In genomic region chr9:87812375-87813118, GRCh38 we compare ENCODE assay signal across 7 cellular contexts.
A peak's percentile ranks its signal among the peaks of the same experiment; 100 is the strongest.
DNase-seq lines count a peak whose midpoint lies in the region; ATAC-seq and TF ChIP-seq lines count a peak whose summit lies in the region.

No MANE protein-coding gene starts in this region.

- H3K36me3 ChIP-seq in GM06990 (ENCODE audit: control insufficient read depth, insufficient read depth, low read length) (no peaks in the 10 kb centered on the region), MM.1S (replicated peaks; ENCODE audit: insufficient read depth, low read length) (no peaks in the 10 kb centered on the region), left lung (no peaks in the 10 kb centered on the region)

- H3K9ac ChIP-seq in MM.1S (ENCODE audit: low read length) = no peak overlapping the region

- H3K27me3 ChIP-seq in GM06990 (replicated peaks; ENCODE audit: control insufficient read depth, insufficient read depth, low read length) (no peaks in the 10 kb centered on the region; the same call in 1 of the 2 replicates), MM.1S (replicated peaks; ENCODE audit: insufficient read depth, low read length) (no peaks in the 10 kb centered on the region), left lung (no peaks in the 10 kb centered on the region)

- no peak overlapping the region for H3K27ac ChIP-seq in MM.1S (ENCODE audit: low read length)
- no peak overlapping the region for H3K27ac ChIP-seq in left lung

- H3F3A ChIP-seq in MM.1S (ENCODE audit: insufficient read depth, low read length) = no peaks in the 10 kb centered on the region

- no peaks in the 10 kb centered on the region for H3K79me2 ChIP-seq in MM.1S (ENCODE audit: low read length)

- no peak for TF ChIP-seq POLR2A in GM18505 (IDR thresholded peaks at IDR 0.05; ENCODE audit: borderline replicate concordance, extremely low read depth, insufficient read depth, insufficient read length)

- no peaks in the 10 kb centered on the region for H3K4me1 ChIP-seq in MM.1S (ENCODE audit: low read length)
- H3K4me1 ChIP-seq in left lung = peaks cover 3 to 13% of the 10 kb centered on the region in 2 donors

- intact Hi-C loops in left lung (cut with DNase I) = loop anchor here in 1 of 2 donors (10.0 kb wide), 1 partner anchor 128 kb away; no protein-coding TSS in a partner anchor

- H3K9me2 ChIP-seq in MM.1S (replicated peaks; ENCODE audit: insufficient read depth, low read length) = no peaks in the 10 kb centered on the region

- in situ Hi-C loops in astrocyte of the spinal cord (cut with HindIII; ENCODE audit: low sequenced_read_pairs) = no loop called here

- H3K4me3 ChIP-seq in GM06990 (replicated peaks; ENCODE audit: low read depth, low read length) = no peak overlapping the region
- no peak overlapping the region for H3K4me3 ChIP-seq in MM.1S (ENCODE audit: low read length)
- H3K4me3 ChIP-seq in astrocyte of the spinal cord (ENCODE audit: low read depth, low read length) = no peak overlapping the region
- no peak overlapping the region for H3K4me3 ChIP-seq in left lung

- no peaks in the 10 kb centered on the region for H3K9me3 ChIP-seq in MM.1S (replicated peaks; ENCODE audit: insufficient read depth, low read length)
- H3K9me3 ChIP-seq in left lung = peaks cover 0 to 2% of the 10 kb centered on the region in 2 donors

- no peaks in the 10 kb centered on the region for H4K20me1 ChIP-seq in MM.1S (ENCODE audit: insufficient read depth, low read length)

- H2AFZ ChIP-seq in MM.1S (ENCODE audit: low read length) = no peak overlapping the region

- DNase-seq in GM06990 (ENCODE audit: extremely low read depth, insufficient read length) = no peak
- DNase-seq in MM.1S = no peak
- DNase-seq in astrocyte of the spinal cord (ENCODE audit: low read depth, low spot score) = peak; percentile 61
- peak in 1 of 2 donors; percentile 34 for DNase-seq in left lung
- DNase-seq in stimulated activated naive CD8-positive, alpha-beta T cell treated with anti-CD3 and anti-CD28 coated beads, Interleukin-15, Interleukin-2, amounts not matched to agents 100 U/mL and 50 U/mL, for 24 hours = no peak

- peak; percentile 71 for ATAC-seq in left lung
- peak; percentile 87 for ATAC-seq in stimulated activated naive CD8-positive, alpha-beta T cell treated with anti-CD3 and anti-CD28 coated beads, Interleukin-15, Interleukin-2, amounts not matched to agents 100 U/mL and 50 U/mL, for 24 hours
- ATAC-seq in HG02884 (IDR thresholded peaks at IDR 0.05; ENCODE audit: unreplicated experiment) = no peak
- no peak for ATAC-seq in GM18505 (IDR thresholded peaks at IDR 0.05; ENCODE audit: unreplicated experiment)

- no peak overlapping the region for H3K4me2 ChIP-seq in MM.1S (ENCODE audit: low read depth, low read length)

- peak; percentile 93 for TF ChIP-seq CTCF in GM06990 (IDR thresholded peaks at IDR 0.05; ENCODE audit: insufficient read depth, low read length, poor library complexity, severe bottlenecking)
- TF ChIP-seq CTCF in MM.1S (IDR thresholded peaks at IDR 0.05; ENCODE audit: low read length) = peak; percentile 44
- TF ChIP-seq CTCF in astrocyte of the spinal cord (IDR thresholded peaks at IDR 0.05; ENCODE audit: low read depth, low read length) = peak; percentile 99
- peak; percentile 71 to 89 for TF ChIP-seq CTCF in left lung (IDR thresholded peaks at IDR 0.05)

Comparison
In these comparisons a context has a peak if more than half of its experiments do, and no peak if none do; other contexts are left out.
1. CTCF ChIP-seq: peak in every context shown above with its lines; median percentile 99 in astrocyte of the spinal cord; 93 in GM06990; 80 in left lung; 44 in MM.1S.
2. ATAC-seq: peak in left lung (single experiment) and stimulated activated naive CD8-positive, alpha-beta T cell treated with anti-CD3 and anti-CD28 coated beads, Interleukin-15, Interleukin-2, amounts not matched to agents 100 U/mL and 50 U/mL, for 24 hours (single experiment); none in HG02884 (single experiment) and GM18505 (single experiment).